ENCODE assay signal across 2 cellular contexts in the genomic region with DNA sequence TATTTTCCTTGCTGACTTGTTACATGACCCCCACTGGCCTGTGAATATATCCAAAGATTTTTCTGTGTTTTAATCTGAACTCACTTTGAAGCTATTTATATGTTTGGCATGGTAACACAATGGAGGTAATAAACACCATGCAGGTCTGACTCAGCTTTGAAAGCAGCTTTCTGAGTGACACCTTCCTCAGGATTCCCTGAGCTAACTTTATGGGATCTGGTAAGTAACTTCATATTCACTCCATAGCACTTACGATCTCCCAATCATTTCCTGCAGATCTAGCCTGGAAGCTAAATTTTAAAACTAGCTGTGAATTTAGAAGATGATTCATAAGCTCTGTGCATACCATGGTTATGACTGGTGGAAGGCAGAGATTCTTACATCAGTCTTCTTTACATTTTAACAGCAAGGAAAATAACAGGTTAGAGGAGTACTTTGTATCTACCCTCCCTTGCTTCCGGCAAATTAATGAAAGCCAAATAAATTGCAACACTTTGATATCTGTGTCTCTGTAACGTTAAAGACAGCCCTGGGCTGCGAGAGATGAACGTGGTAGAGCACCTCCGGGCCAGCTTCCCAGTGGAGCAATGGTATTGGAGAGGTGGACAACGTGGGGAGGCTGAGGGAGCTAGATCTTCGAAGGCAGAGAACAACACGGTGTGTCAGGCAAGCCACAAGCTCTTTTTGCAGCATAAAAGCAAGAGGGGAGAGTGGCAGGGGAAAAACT.
A peak's percentile ranks its signal among the peaks of the same experiment; 100 is the strongest.
TF ChIP-seq lines count a peak whose summit lies in the region.

No MANE protein-coding gene starts in this region.

TF ChIP-seq in K562, 482 proteins besides CTCF, POLR2A, EP300 and RAD21 (continued from another document and continues in another):
- TF ChIP-seq, protein P1, sequence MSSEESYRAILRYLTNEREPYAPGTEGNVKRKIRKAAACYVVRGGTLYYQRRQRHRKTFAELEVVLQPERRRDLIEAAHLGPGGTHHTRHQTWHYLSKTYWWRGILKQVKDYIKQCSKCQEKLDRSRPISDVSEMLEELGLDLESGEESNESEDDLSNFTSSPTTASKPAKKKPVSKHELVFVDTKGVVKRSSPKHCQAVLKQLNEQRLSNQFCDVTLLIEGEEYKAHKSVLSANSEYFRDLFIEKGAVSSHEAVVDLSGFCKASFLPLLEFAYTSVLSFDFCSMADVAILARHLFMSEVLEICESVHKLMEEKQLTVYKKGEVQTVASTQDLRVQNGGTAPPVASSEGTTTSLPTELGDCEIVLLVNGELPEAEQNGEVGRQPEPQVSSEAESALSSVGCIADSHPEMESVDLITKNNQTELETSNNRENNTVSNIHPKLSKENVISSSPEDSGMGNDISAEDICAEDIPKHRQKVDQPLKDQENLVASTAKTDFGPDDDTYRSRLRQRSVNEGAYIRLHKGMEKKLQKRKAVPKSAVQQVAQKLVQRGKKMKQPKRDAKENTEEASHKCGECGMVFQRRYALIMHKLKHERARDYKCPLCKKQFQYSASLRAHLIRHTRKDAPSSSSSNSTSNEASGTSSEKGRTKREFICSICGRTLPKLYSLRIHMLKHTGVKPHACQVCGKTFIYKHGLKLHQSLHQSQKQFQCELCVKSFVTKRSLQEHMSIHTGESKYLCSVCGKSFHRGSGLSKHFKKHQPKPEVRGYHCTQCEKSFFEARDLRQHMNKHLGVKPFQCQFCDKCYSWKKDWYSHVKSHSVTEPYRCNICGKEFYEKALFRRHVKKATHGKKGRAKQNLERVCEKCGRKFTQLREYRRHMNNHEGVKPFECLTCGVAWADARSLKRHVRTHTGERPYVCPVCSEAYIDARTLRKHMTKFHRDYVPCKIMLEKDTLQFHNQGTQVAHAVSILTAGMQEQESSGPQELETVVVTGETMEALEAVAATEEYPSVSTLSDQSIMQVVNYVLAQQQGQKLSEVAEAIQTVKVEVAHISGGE (CRISPR knock-in tag; IDR thresholded peaks at IDR 0.05) = no peak
- TF ChIP-seq, protein P2, sequence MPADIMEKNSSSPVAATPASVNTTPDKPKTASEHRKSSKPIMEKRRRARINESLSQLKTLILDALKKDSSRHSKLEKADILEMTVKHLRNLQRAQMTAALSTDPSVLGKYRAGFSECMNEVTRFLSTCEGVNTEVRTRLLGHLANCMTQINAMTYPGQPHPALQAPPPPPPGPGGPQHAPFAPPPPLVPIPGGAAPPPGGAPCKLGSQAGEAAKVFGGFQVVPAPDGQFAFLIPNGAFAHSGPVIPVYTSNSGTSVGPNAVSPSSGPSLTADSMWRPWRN (IDR thresholded peaks at IDR 0.05; ENCODE audit: low read depth) = no peak
- TF ChIP-seq CEBPB (tag; IDR thresholded peaks at IDR 0.05) = peak; percentile 39
- TF ChIP-seq, protein P3, sequence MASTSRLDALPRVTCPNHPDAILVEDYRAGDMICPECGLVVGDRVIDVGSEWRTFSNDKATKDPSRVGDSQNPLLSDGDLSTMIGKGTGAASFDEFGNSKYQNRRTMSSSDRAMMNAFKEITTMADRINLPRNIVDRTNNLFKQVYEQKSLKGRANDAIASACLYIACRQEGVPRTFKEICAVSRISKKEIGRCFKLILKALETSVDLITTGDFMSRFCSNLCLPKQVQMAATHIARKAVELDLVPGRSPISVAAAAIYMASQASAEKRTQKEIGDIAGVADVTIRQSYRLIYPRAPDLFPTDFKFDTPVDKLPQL (IDR thresholded peaks at IDR 0.05; ENCODE audit: extremely low read depth, insufficient read length) = no peak
- TF ChIP-seq TARDBP (IDR thresholded peaks at IDR 0.05) = 0 out of 2 replicates have a peak, but pooled peaks have one; percentile 14
- no peak for TF ChIP-seq YY1 (IDR thresholded peaks at IDR 0.05; ENCODE audit: borderline replicate concordance in 1 of 3, control insufficient read depth in 1 of 3, extremely low read depth in 1 of 3, insufficient read depth in 3 of 3, insufficient read length in 1 of 3, insufficient replicate concordance in 2 of 3, low read depth in 1 of 3, low read length in 2 of 3)
- TF ChIP-seq RBM25 (IDR thresholded peaks at IDR 0.05; ENCODE audit: low read depth, low read length, severe bottlenecking) = no peak
- 0 out of 2 replicates have a peak, but pooled peaks have one; percentile 3 for TF ChIP-seq ZKSCAN8 (CRISPR knock-in tag; IDR thresholded peaks at IDR 0.05)
- peak; percentile 83 for TF ChIP-seq FOSL1 (tag; conservative IDR thresholded peaks at IDR 0.05)
- TF ChIP-seq, protein P4, sequence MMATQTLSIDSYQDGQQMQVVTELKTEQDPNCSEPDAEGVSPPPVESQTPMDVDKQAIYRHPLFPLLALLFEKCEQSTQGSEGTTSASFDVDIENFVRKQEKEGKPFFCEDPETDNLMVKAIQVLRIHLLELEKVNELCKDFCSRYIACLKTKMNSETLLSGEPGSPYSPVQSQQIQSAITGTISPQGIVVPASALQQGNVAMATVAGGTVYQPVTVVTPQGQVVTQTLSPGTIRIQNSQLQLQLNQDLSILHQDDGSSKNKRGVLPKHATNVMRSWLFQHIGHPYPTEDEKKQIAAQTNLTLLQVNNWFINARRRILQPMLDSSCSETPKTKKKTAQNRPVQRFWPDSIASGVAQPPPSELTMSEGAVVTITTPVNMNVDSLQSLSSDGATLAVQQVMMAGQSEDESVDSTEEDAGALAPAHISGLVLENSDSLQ (IDR thresholded peaks at IDR 0.05) = peak; percentile 86
- TF ChIP-seq SIN3B (IDR thresholded peaks at IDR 0.05; ENCODE audit: low read depth) = no peak
- TF ChIP-seq CC2D1A (IDR thresholded peaks at IDR 0.05) = no peak
- no peak for TF ChIP-seq NR2C2 (CRISPR knock-in tag; IDR thresholded peaks at IDR 0.05)
- 0 out of 2 replicates have a peak, but pooled peaks have one; percentile 10 for TF ChIP-seq NR2C2 (tag; IDR thresholded peaks at IDR 0.05)
- TF ChIP-seq ZNF175 (CRISPR knock-in tag; IDR thresholded peaks at IDR 0.05; ENCODE audit: low read depth) = peak; percentile 81
- TF ChIP-seq MEF2A (IDR thresholded peaks at IDR 0.05; ENCODE audit: control insufficient read depth, low read depth, low read length) = peak; percentile 21; the same call in 1 of the 2 replicates
- TF ChIP-seq, protein P5, sequence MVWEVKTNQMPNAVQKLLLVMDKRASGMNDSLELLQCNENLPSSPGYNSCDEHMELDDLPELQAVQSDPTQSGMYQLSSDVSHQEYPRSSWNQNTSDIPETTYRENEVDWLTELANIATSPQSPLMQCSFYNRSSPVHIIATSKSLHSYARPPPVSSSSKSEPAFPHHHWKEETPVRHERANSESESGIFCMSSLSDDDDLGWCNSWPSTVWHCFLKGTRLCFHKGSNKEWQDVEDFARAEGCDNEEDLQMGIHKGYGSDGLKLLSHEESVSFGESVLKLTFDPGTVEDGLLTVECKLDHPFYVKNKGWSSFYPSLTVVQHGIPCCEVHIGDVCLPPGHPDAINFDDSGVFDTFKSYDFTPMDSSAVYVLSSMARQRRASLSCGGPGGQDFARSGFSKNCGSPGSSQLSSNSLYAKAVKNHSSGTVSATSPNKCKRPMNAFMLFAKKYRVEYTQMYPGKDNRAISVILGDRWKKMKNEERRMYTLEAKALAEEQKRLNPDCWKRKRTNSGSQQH (CRISPR knock-in tag; IDR thresholded peaks at IDR 0.05) = no peak
- peak; percentile 33 for TF ChIP-seq MEIS2 (IDR thresholded peaks at IDR 0.05; ENCODE audit: partially characterized antibody)
- peak; percentile 69; the same call in 1 of the 2 replicates for TF ChIP-seq FOXJ3 (CRISPR knock-in tag; IDR thresholded peaks at IDR 0.05)
- TF ChIP-seq, protein P6, sequence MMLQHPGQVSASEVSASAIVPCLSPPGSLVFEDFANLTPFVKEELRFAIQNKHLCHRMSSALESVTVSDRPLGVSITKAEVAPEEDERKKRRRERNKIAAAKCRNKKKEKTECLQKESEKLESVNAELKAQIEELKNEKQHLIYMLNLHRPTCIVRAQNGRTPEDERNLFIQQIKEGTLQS (IDR thresholded peaks at IDR 0.05) = peak; percentile 55
- TF ChIP-seq, protein P6 (CRISPR knock-in tag; conservative IDR thresholded peaks at IDR 0.05) = no peak

TF ChIP-seq in HepG2, 621 proteins besides CTCF, POLR2A, EP300 and RAD21 (continued from another document and continues in another):
- TF ChIP-seq, protein P7, sequence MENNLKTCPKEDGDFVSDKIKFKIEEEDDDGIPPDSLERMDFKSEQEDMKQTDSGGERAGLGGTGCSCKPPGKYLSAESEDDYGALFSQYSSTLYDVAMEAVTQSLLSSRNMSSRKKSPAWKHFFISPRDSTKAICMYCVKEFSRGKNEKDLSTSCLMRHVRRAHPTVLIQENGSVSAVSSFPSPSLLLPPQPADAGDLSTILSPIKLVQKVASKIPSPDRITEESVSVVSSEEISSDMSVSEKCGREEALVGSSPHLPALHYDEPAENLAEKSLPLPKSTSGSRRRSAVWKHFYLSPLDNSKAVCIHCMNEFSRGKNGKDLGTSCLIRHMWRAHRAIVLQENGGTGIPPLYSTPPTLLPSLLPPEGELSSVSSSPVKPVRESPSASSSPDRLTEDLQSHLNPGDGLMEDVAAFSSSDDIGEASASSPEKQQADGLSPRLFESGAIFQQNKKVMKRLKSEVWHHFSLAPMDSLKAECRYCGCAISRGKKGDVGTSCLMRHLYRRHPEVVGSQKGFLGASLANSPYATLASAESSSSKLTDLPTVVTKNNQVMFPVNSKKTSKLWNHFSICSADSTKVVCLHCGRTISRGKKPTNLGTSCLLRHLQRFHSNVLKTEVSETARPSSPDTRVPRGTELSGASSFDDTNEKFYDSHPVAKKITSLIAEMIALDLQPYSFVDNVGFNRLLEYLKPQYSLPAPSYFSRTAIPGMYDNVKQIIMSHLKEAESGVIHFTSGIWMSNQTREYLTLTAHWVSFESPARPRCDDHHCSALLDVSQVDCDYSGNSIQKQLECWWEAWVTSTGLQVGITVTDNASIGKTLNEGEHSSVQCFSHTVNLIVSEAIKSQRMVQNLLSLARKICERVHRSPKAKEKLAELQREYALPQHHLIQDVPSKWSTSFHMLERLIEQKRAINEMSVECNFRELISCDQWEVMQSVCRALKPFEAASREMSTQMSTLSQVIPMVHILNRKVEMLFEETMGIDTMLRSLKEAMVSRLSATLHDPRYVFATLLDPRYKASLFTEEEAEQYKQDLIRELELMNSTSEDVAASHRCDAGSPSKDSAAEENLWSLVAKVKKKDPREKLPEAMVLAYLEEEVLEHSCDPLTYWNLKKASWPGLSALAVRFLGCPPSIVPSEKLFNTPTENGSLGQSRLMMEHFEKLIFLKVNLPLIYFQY (CRISPR knock-in tag; IDR thresholded peaks at IDR 0.05; ENCODE audit: borderline replicate concordance) = no peak
- TF ChIP-seq RBM22 (optimal IDR thresholded peaks at IDR 0.05; ENCODE audit: low read length) (no peak), ZNF567 (CRISPR knock-in tag; IDR thresholded peaks at IDR 0.05; ENCODE audit: borderline replicate concordance) (no peak), TCF7L2 (IDR thresholded peaks at IDR 0.05; ENCODE audit: low read depth, low read length) (no peak), NFATC3 (CRISPR knock-in tag; IDR thresholded peaks at IDR 0.05) (no peak), SMC3 (IDR thresholded peaks at IDR 0.05; ENCODE audit: low read length) (no peak), KLF11 (CRISPR knock-in tag; IDR thresholded peaks at IDR 0.05) (no peak), NONO (IDR thresholded peaks at IDR 0.05) (no peak), NONO (CRISPR knock-in tag; conservative IDR thresholded peaks at IDR 0.05) (peak; percentile 21; the same call in 1 of the 2 replicates), ZNF607 (CRISPR knock-in tag; IDR thresholded peaks at IDR 0.05; ENCODE audit: borderline replicate concordance) (peak; percentile 66; the same call in 1 of the 2 replicates), MYNN (CRISPR knock-in tag; IDR thresholded peaks at IDR 0.05; ENCODE audit: low read depth) (no peak), ZNF274 (CRISPR knock-in tag; IDR thresholded peaks at IDR 0.05) (no peak), ZNF878 (CRISPR knock-in tag; IDR thresholded peaks at IDR 0.05) (no peak; the same call in 1 of the 2 replicates), ZFP36L2 (CRISPR knock-in tag; IDR thresholded peaks at IDR 0.05) (no peak), THAP11 (CRISPR knock-in tag; IDR thresholded peaks at IDR 0.05) (0 out of 2 replicates have a peak, but pooled peaks have one; percentile 24), ZNF446 (CRISPR knock-in tag; IDR thresholded peaks at IDR 0.05) (no peak), ZFP41 (CRISPR knock-in tag; IDR thresholded peaks at IDR 0.05; ENCODE audit: borderline replicate concordance) (no peak), ZNF879 (CRISPR knock-in tag; IDR thresholded peaks at IDR 0.05) (no peak), TEAD3 (CRISPR knock-in tag; optimal IDR thresholded peaks at IDR 0.05; ENCODE audit: borderline replicate concordance) (peak; percentile 88)
- TF ChIP-seq, protein P8, sequence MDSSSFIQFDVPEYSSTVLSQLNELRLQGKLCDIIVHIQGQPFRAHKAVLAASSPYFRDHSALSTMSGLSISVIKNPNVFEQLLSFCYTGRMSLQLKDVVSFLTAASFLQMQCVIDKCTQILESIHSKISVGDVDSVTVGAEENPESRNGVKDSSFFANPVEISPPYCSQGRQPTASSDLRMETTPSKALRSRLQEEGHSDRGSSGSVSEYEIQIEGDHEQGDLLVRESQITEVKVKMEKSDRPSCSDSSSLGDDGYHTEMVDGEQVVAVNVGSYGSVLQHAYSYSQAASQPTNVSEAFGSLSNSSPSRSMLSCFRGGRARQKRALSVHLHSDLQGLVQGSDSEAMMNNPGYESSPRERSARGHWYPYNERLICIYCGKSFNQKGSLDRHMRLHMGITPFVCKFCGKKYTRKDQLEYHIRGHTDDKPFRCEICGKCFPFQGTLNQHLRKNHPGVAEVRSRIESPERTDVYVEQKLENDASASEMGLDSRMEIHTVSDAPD (CRISPR knock-in tag; IDR thresholded peaks at IDR 0.05) = no peak
- TF ChIP-seq, protein P9, sequence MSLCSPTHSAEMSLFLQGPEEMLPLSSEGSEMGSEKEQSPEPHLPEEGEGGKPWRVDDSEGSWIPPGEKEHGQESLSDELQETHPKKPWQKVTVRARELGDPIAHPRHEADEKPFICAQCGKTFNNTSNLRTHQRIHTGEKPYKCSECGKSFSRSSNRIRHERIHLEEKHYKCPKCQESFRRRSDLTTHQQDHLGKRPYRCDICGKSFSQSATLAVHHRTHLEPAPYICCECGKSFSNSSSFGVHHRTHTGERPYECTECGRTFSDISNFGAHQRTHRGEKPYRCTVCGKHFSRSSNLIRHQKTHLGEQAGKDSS (CRISPR knock-in tag; IDR thresholded peaks at IDR 0.05; ENCODE audit: borderline replicate concordance, low read depth) = no peak
- TF ChIP-seq, protein P10, sequence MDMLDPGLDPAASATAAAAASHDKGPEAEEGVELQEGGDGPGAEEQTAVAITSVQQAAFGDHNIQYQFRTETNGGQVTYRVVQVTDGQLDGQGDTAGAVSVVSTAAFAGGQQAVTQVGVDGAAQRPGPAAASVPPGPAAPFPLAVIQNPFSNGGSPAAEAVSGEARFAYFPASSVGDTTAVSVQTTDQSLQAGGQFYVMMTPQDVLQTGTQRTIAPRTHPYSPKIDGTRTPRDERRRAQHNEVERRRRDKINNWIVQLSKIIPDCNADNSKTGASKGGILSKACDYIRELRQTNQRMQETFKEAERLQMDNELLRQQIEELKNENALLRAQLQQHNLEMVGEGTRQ (IDR thresholded peaks at IDR 0.05; ENCODE audit: low read depth, low read length) = no peak
- TF ChIP-seq, protein P10 (CRISPR knock-in tag; IDR thresholded peaks at IDR 0.05; ENCODE audit: borderline replicate concordance) = no peak
